In genomic region chr3:152300029-152300764, GRCh38 we compare ENCODE assay signal across 11 cellular contexts. TPM values are rescaled to one million over a fixed set of nuclear protein-coding genes. Genes with fewer than 3 reads are reported as not detected.
A peak's percentile ranks its signal among the peaks of the same experiment; 100 is the strongest.
DNase-seq lines count a peak whose midpoint lies in the region; ATAC-seq and TF ChIP-seq lines count a peak whose summit lies in the region.
"Had no signal": no experiment of that assay in that cellular context is flagged by ENCODE, and none has a peak within 500 bp of the region (broad histone marks: within the 10 kb centered on the region; RNA-seq: fewer than 3 reads in every experiment).

No MANE protein-coding gene starts in this region.

- DNase-seq in SK-N-SH (no peak), fibroblast of mammary gland (ENCODE audit: low read depth) (peak; percentile 30), progenitor cell of endocrine pancreas (ENCODE audit: low spot score, unreplicated experiment) (no peak), GM20000 (ENCODE audit: low spot score) (no peak)
- DNase-seq in stimulated activated CD4-positive, alpha-beta T cell treated with anti-CD3 and anti-CD28 coated beads, Interleukin-4, amount 100 ng/mL, for 1 hour: no peak
- DNase-seq: NCI-H345, pancreas had no signal

- H3K4me1 ChIP-seq in SK-N-SH (ENCODE audit: control insufficient read depth in 1 of 2, insufficient read depth in 2 of 2, low read depth in 1 of 2, low read length in 1 of 2): peaks cover 34% of the 10 kb centered on the region in 2 experiments; a peak in 3 of 4 replicates
- H3K4me1 ChIP-seq in subcutaneous abdominal adipose tissue (ENCODE audit: control insufficient read depth in 5 of 5, insufficient read depth in 5 of 5, low read length in 5 of 5): peaks cover 3 to 66% (median 56%) of the 10 kb centered on the region in 5 donors

- H3K4me3 Mint-ChIP-seq in progenitor cell of endocrine pancreas (ENCODE audit: low read depth): no peak overlapping the region

- peaks cover 35% of the 10 kb centered on the region for H4K20me1 ChIP-seq in SK-N-SH (ENCODE audit: insufficient read depth)
- H4K20me1 ChIP-seq in SU-DHL-6 (ENCODE audit: low read depth, low read length): peaks cover 46% of the 10 kb centered on the region

- H3K4me2 ChIP-seq in SK-N-SH: peak overlapping the region; percentile 75
- H3K4me2 ChIP-seq in SU-DHL-6 (ENCODE audit: low read depth, low read length, poor library complexity, severe bottlenecking): peak overlapping the region; percentile 69

- no peak overlapping the region for H3K27ac Mint-ChIP-seq in progenitor cell of endocrine pancreas

- H3K27me3 Mint-ChIP-seq in progenitor cell of endocrine pancreas: no peaks in the 10 kb centered on the region

- TF ChIP-seq EP300 in SK-N-SH (IDR thresholded peaks at IDR 0.05; ENCODE audit: borderline replicate concordance in 1 of 2, low read depth in 1 of 2, low read length in 1 of 2): no peak

- no peak for ATAC-seq in SK-N-SH treated with all-trans-retinoic acid at 6 μM for 48 hours

- no peak for TF ChIP-seq RAD21 in SK-N-SH (IDR thresholded peaks at IDR 0.05; ENCODE audit: low read length)

- H3K27me3 ChIP-seq in SK-N-SH (ENCODE audit: insufficient read depth): no peaks in the 10 kb centered on the region
- H3K27me3 ChIP-seq in SU-DHL-6 (ENCODE audit: low read length): no peaks in the 10 kb centered on the region
- no peaks in the 10 kb centered on the region for H3K27me3 ChIP-seq in subcutaneous abdominal adipose tissue (ENCODE audit: control insufficient read depth in 5 of 5, insufficient read depth in 4 of 5, low read length in 5 of 5)
- H3K27me3 ChIP-seq: pancreas, thyroid gland had no signal

- peaks cover 53% of the 10 kb centered on the region for H3F3A ChIP-seq in SK-N-SH (replicated peaks; ENCODE audit: insufficient read depth)
- peaks cover 68% of the 10 kb centered on the region for H3F3A ChIP-seq in SU-DHL-6 (ENCODE audit: insufficient read depth)

- no peaks in the 10 kb centered on the region for H3K9me2 ChIP-seq in SK-N-SH
- H3K9me2 ChIP-seq in SU-DHL-6 (replicated peaks; ENCODE audit: insufficient read depth, low read length): no peaks in the 10 kb centered on the region

- H3K79me2 ChIP-seq in SK-N-SH (ENCODE audit: insufficient read depth) (peaks cover 98% of the 10 kb centered on the region), SU-DHL-6 (ENCODE audit: insufficient read depth, low read length) (peaks cover 100% of the 10 kb centered on the region)

- TF ChIP-seq CTCF in SK-N-SH (IDR thresholded peaks at IDR 0.05) (no peak), SU-DHL-6 (IDR thresholded peaks at IDR 0.05; ENCODE audit: insufficient read depth, low read length, poor library complexity, severe bottlenecking) (no peak), fibroblast of mammary gland (conservative IDR thresholded peaks at IDR 0.05; ENCODE audit: control insufficient read depth, insufficient read depth, low read depth, low read length) (no peak), progenitor cell of endocrine pancreas (IDR thresholded peaks at IDR 0.05; ENCODE audit: unreplicated experiment) (no peak), GM20000 (IDR thresholded peaks at IDR 0.05; ENCODE audit: extremely low read depth, missing control alignments) (no peak)

- H3K4me3 ChIP-seq in SK-N-SH (ENCODE audit: low read depth in 2 of 2, low read length in 1 of 2) (peak overlapping the region; percentile 50 to 60; a peak in 3 of 4 replicates), SU-DHL-6 (ENCODE audit: insufficient read depth, low read length, poor library complexity, severe bottlenecking) (peak overlapping the region; percentile 23), fibroblast of mammary gland (ENCODE audit: control insufficient read depth, low read depth, low read length) (peak overlapping the region; percentile 46), subcutaneous abdominal adipose tissue (ENCODE audit: low read depth in 1 of 5, low read length in 5 of 5) (peak overlapping the region in 2 of 5 donors; percentile 19 to 69)

- no peaks in the 10 kb centered on the region for H3K9me3 Mint-ChIP-seq in progenitor cell of endocrine pancreas (ENCODE audit: low read depth)

- CTCF ChIA-PET in SK-N-SH (lab: Yijun Ruan, JAX): interaction anchor here (1.1 kb wide), 3 partner anchors 9 to 143 kb away, joined by 3 to 4 read pairs (median 3); no protein-coding TSS in a partner anchor

- H3K9me3 ChIP-seq in SK-N-SH: no peaks in the 10 kb centered on the region
- H3K9me3 ChIP-seq in SU-DHL-6 (ENCODE audit: insufficient read depth, low read length): no peaks in the 10 kb centered on the region
- H3K9me3 ChIP-seq in subcutaneous abdominal adipose tissue (ENCODE audit: control insufficient read depth in 5 of 5, low read length in 5 of 5): no peaks in the 10 kb centered on the region
- H3K9me3 ChIP-seq: pancreas, thyroid gland had no signal

- 68% methylated on average over 8 of the region's 8 CpGs for WGBS in SK-N-SH (ENCODE audit: low lambda C conversion rate)

- H2AFZ ChIP-seq in SK-N-SH (ENCODE audit: low read depth): no peak overlapping the region
- H2AFZ ChIP-seq in SU-DHL-6 (ENCODE audit: low read depth, low read length, severe bottlenecking): no peak overlapping the region

- POLR2A ChIA-PET in SK-N-SH (lab: Yijun Ruan, JAX): no interaction called here

- H3K9ac ChIP-seq in SK-N-SH (peak overlapping the region; percentile 59; the same call in 1 of the 2 replicates), SU-DHL-6 (ENCODE audit: low read length) (peak overlapping the region; percentile 26; the same call in 1 of the 2 replicates), subcutaneous abdominal adipose tissue (ENCODE audit: low read length in 5 of 5) (peak overlapping the region in 3 of 5 donors; percentile 17 to 79 (median 44))

- H3K27ac ChIP-seq in SK-N-SH (ENCODE audit: low read depth in 2 of 2, low read length in 1 of 2): peak overlapping the region; percentile 92 to 97
- peak overlapping the region; percentile 66; the same call in 1 of the 2 replicates for H3K27ac ChIP-seq in SU-DHL-6 (ENCODE audit: low read depth, low read length)
- peak overlapping the region; percentile 95 for H3K27ac ChIP-seq in subcutaneous abdominal adipose tissue (ENCODE audit: low read depth, low read length)

- peaks cover 35% of the 10 kb centered on the region for H3K4me1 Mint-ChIP-seq in progenitor cell of endocrine pancreas (ENCODE audit: low read depth)

- H3K36me3 ChIP-seq in SK-N-SH (replicated peaks in 1 of 2; ENCODE audit: control insufficient read depth in 1 of 2, insufficient read depth in 2 of 2, low read length in 1 of 2): peaks cover 15 to 22% of the 10 kb centered on the region in 2 experiments
- peaks cover 58% of the 10 kb centered on the region for H3K36me3 ChIP-seq in SU-DHL-6 (ENCODE audit: low read length)
- H3K36me3 ChIP-seq in subcutaneous abdominal adipose tissue (ENCODE audit: control insufficient read depth in 5 of 5, insufficient read depth in 5 of 5, low read length in 5 of 5): peaks cover 0 to 12% (median 3%) of the 10 kb centered on the region in 5 donors
- H3K36me3 ChIP-seq: pancreas, thyroid gland had no signal

- H3K36me3 Mint-ChIP-seq in progenitor cell of endocrine pancreas (ENCODE audit: insufficient read depth): peaks cover 9% of the 10 kb centered on the region

TF ChIP-seq in SK-N-SH, 30 proteins besides CTCF, POLR2A, EP300 and RAD21:
- TF ChIP-seq YY1 (IDR thresholded peaks at IDR 0.05; ENCODE audit: low read depth): no peak
- no peak for TF ChIP-seq MEF2A (IDR thresholded peaks at IDR 0.05; ENCODE audit: borderline replicate concordance, low read depth)
- no peak for TF ChIP-seq JUND (IDR thresholded peaks at IDR 0.05)
- TF ChIP-seq GABPA (IDR thresholded peaks at IDR 0.05; ENCODE audit: low read depth): no peak
- no peak for TF ChIP-seq USF1 (IDR thresholded peaks at IDR 0.05; ENCODE audit: borderline replicate concordance, low read depth)
- TF ChIP-seq POLR2AphosphoS5 (IDR thresholded peaks at IDR 0.05; ENCODE audit: low read depth, low read length): no peak; the same call in 1 of the 2 replicates
- no peak for TF ChIP-seq SIN3A (IDR thresholded peaks at IDR 0.05; ENCODE audit: borderline replicate concordance, low read depth, low read length)
- no peak for TF ChIP-seq RCOR1 (IDR thresholded peaks at IDR 0.05; ENCODE audit: low read length)
- no peak for TF ChIP-seq RFX5 (IDR thresholded peaks at IDR 0.05; ENCODE audit: low read length)
- no peak for TF ChIP-seq NFIC (IDR thresholded peaks at IDR 0.05; ENCODE audit: borderline replicate concordance)
- TF ChIP-seq FOSL2 (IDR thresholded peaks at IDR 0.05; ENCODE audit: borderline replicate concordance, low read depth): no peak

TF ChIP-seq in SK-N-SH treated with all-trans-retinoic acid at 6 μM for 48 hours, 23 proteins besides CTCF, POLR2A, EP300 and RAD21 (continues in another document):
- TF ChIP-seq TOX (CRISPR knock-in tag; IDR thresholded peaks at IDR 0.05; ENCODE audit: borderline replicate concordance) (no peak), ZFP3 (CRISPR knock-in tag; IDR thresholded peaks at IDR 0.05) (no peak), ESRRG (CRISPR knock-in tag; IDR thresholded peaks at IDR 0.05) (no peak), ZC3H10 (CRISPR knock-in tag; IDR thresholded peaks at IDR 0.05) (no peak), CREB5 (CRISPR knock-in tag; IDR thresholded peaks at IDR 0.05; ENCODE audit: low read depth) (no peak), ZNF70 (CRISPR knock-in tag; IDR thresholded peaks at IDR 0.05) (no peak), ZNF8 (CRISPR knock-in tag; IDR thresholded peaks at IDR 0.05) (no peak), BACH2 (CRISPR knock-in tag; IDR thresholded peaks at IDR 0.05; ENCODE audit: borderline replicate concordance) (no peak)

RNA-seq across cellular contexts. Expression of gene MBNL1, which starts 31.5 kb away (rescaled TPM):
- polyA plus RNA-seq in SK-N-SH (2012; rRNA removed): 44.3 and 65.1 TPM in 2 replicates
- polyA plus RNA-seq in SK-N-SH (2012; cell fraction: cytosol; rRNA removed): 53.4 and 63.3 TPM in 2 replicates
- polyA plus RNA-seq in SK-N-SH (2012; cell fraction: nucleus; rRNA removed): 56.9 and 69.6 TPM in 2 replicates
- total RNA-seq in progenitor cell of endocrine pancreas: 29.4 and 38.1 TPM in 2 replicates
